ENCODE assay signal across 25 cellular contexts in genomic region chr20:50044353-50044960, GRCh38.
"Had no signal": no experiment of that assay in that cellular context is flagged by ENCODE, and none has a peak within 500 bp of the region (broad histone marks: within the 10 kb centered on the region; RNA-seq: fewer than 3 reads in every experiment).

No MANE protein-coding gene starts in this region.

- H3K9me3 ChIP-seq: heart left ventricle, mucosa of descending colon, prostate gland, right atrium auricular region, thyroid gland had no signal

- ATAC-seq: activated T-cell treated with anti-CD3 and anti-CD28 coated beads, Interleukin-2, amount 50 U/mL, for 4 hours; effector memory CD8-positive, alpha-beta T cell; heart left ventricle; left cardiac atrium; mucosa of descending colon had no signal

- H3K9me3 Mint-ChIP-seq: activated naive CD8-positive, alpha-beta T cell treated with anti-CD3 and anti-CD28 coated beads for 36 hours; activated T-cell treated with anti-CD3 and anti-CD28 coated beads, Interleukin-2, amount 50 U/mL, for 4 hours; central memory CD8-positive, alpha-beta T cell; effector memory CD8-positive, alpha-beta T cell; memory B cell; stimulated activated naive CD8-positive, alpha-beta T cell treated with anti-CD3 and anti-CD28 coated beads, Interleukin-15, Interleukin-2, amounts not matched to agents 100 ng/mL and 50 ng/mL, for 24 hours had no signal

- H3K36me3 ChIP-seq: heart left ventricle, neural progenitor cell, prostate gland, right atrium auricular region, thyroid gland had no signal

- H3K4me3 ChIP-seq: dorsolateral prefrontal cortex, heart left ventricle, mucosa of descending colon, neural progenitor cell, prostate gland, right atrium auricular region, thyroid gland had no signal

- FAIRE-seq: astrocyte, colon, islet of Langerhans had no signal

- DNase-seq: activated CD4-positive, alpha-beta T cell treated with anti-CD3 and anti-CD28 coated beads, Interleukin-2, amount 50 U/mL, for 48 hours; activated CD8-positive, alpha-beta memory T cell treated with anti-CD3 and anti-CD28 coated beads, Interleukin-2, amount 50 U/mL, for 48 hours; activated naive CD4-positive, alpha-beta T cell treated with Interleukin-2 at 50 U/mL for 16 hours; activated naive CD8-positive, alpha-beta T cell treated with anti-CD3 and anti-CD28 coated beads for 36 hours; activated T-cell treated with anti-CD3 and anti-CD28 coated beads, Interleukin-2, amount 50 U/mL, for 4 hours; dorsolateral prefrontal cortex; effector memory CD8-positive, alpha-beta T cell; heart left ventricle; left cardiac atrium; mucosa of descending colon; naive B cell; stimulated activated CD4-positive, alpha-beta T cell treated with anti-CD3 and anti-CD28 coated beads, Interleukin-12 subunit alpha, Interleukin-12 subunit beta, amount 100 ng/mL, for 4 hours; stimulated activated CD4-positive, alpha-beta T cell treated with anti-CD3 and anti-CD28 coated beads, Interleukin-1b, Interleukin-23, amount 100 ng/mL, for 48 hours; substantia nigra; thyroid gland had no signal

- H3K36me3 Mint-ChIP-seq: activated naive CD8-positive, alpha-beta T cell treated with anti-CD3 and anti-CD28 coated beads for 36 hours; naive B cell; neural progenitor cell had no signal

- H3K4me3 Mint-ChIP-seq: activated naive CD8-positive, alpha-beta T cell treated with anti-CD3 and anti-CD28 coated beads for 36 hours; activated T-cell treated with anti-CD3 and anti-CD28 coated beads, Interleukin-2, amount 50 U/mL, for 4 hours; central memory CD8-positive, alpha-beta T cell; effector memory CD8-positive, alpha-beta T cell; memory B cell; stimulated activated naive CD8-positive, alpha-beta T cell treated with anti-CD3 and anti-CD28 coated beads, Interleukin-15, Interleukin-2, amounts not matched to agents 100 ng/mL and 50 ng/mL, for 24 hours had no signal

- H3K27me3 Mint-ChIP-seq: central memory CD8-positive, alpha-beta T cell had no signal

- H3K4me1 ChIP-seq: prostate gland had no signal

- H3K4me2 ChIP-seq: neural progenitor cell had no signal

- H2AFZ ChIP-seq: neural progenitor cell had no signal

- H3K9ac ChIP-seq: neural progenitor cell had no signal

- H3K27me3 ChIP-seq: dorsolateral prefrontal cortex, heart left ventricle, neural progenitor cell, right atrium auricular region, thyroid gland had no signal

- H3K27ac Mint-ChIP-seq: activated naive CD8-positive, alpha-beta T cell treated with anti-CD3 and anti-CD28 coated beads for 36 hours; effector memory CD8-positive, alpha-beta T cell; memory B cell; neural progenitor cell; stimulated activated naive CD8-positive, alpha-beta T cell treated with anti-CD3 and anti-CD28 coated beads, Interleukin-15, Interleukin-2, amounts not matched to agents 100 ng/mL and 50 ng/mL, for 24 hours had no signal

- H3K27ac ChIP-seq: dorsolateral prefrontal cortex, epithelial cell of prostate, heart left ventricle, neural progenitor cell, prostate gland, right atrium auricular region, thyroid gland had no signal
